ENCODE assay signal across 19 cellular contexts in the genomic region with DNA sequence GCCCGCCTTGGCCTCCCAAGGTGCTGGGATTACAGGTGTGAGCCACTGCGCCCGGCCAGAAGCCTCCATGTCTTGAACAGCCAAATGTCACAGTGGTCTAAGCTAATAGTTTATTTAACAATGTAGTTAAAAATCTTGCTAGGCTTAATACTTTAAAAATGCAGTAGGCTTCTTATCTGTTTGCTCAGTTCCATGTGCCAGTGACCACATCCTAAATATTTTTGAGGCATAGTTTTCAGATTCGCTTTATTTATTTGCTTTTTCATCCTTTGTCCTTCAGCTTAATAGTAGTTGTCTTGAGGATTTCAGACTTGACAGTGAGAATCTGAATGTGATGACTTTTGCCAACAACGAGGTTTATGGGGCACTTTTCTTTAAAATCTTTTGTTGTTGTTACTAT. TPM values are rescaled to one million over a fixed set of nuclear protein-coding genes. Genes with fewer than 3 reads are reported as not detected.
A peak's percentile ranks its signal among the peaks of the same experiment; 100 is the strongest.
DNase-seq lines count a peak whose midpoint lies in the region; ATAC-seq, FAIRE-seq and TF ChIP-seq lines count a peak whose summit lies in the region.
"Had no signal": no experiment of that assay in that cellular context is flagged by ENCODE, and none has a peak within 500 bp of the region (broad histone marks: within the 10 kb centered on the region; RNA-seq: fewer than 3 reads in every experiment).

No MANE protein-coding gene starts in this region.

- no peaks in the 10 kb centered on the region for H3F3A ChIP-seq in PC-3 (ENCODE audit: low read length, unreplicated experiment)

- intact Hi-C loops in PC-3 (cut with micrococcal nuclease) = no loop called here

- peaks cover 10 to 21% (median 11%) of the 10 kb centered on the region in 3 donors for H3K9me3 Mint-ChIP-seq in T-cell

- H3K4me1 Mint-ChIP-seq in T-cell = no peaks in the 10 kb centered on the region
- H3K4me1 Mint-ChIP-seq: GM23338, IgD-negative memory B cell had no signal

- H3K9ac ChIP-seq in PC-3 (ENCODE audit: low read length) = no peak overlapping the region

- H2AFZ ChIP-seq in PC-3 (ENCODE audit: low read length) = no peak overlapping the region
- H2AFZ ChIP-seq: GM23338 had no signal

- CTCF ChIA-PET in PC-3 (lab: Charles Lee) = no interaction called here
- CTCF ChIA-PET in T-cell (lab: Charles Lee) = no interaction called here

- ATAC-seq in PC-3 (peak; percentile 58), T-cell (replicated peaks in 1 of 4) (no peak)
- ATAC-seq: CD8-positive, alpha-beta T cell; GM23338 had no signal

- no peak for TF ChIP-seq CTCF in PC-3 (conservative IDR thresholded peaks at IDR 0.05; ENCODE audit: low read depth, low read length)
- TF ChIP-seq CTCF in choroid plexus epithelial cell (conservative IDR thresholded peaks at IDR 0.05; ENCODE audit: low read depth, low read length) = no peak

- no peak overlapping the region for H3K4me3 Mint-ChIP-seq in T-cell
- H3K4me3 Mint-ChIP-seq: CD8-positive, alpha-beta T cell; GM23338; IgD-negative memory B cell had no signal

- no peaks in the 10 kb centered on the region for H3K4me1 ChIP-seq in PC-3 (ENCODE audit: insufficient read depth, low read length)
- H3K4me1 ChIP-seq: BE2C had no signal

- no peak for FAIRE-seq in RCC 7860 (lab: Jason Lieb, UNC)

- peaks cover 12% of the 10 kb centered on the region for H3K9me3 ChIP-seq in PC-3 (ENCODE audit: low read length)
- H3K9me3 ChIP-seq: BE2C had no signal

- BruUV-seq in PC-3 (replicated peaks; lab: Mats Ljungman, UMichigan) = no TSS peak

- no peak overlapping the region for H3K27ac ChIP-seq in PC-3 (ENCODE audit: low read length)
- H3K27ac ChIP-seq: C4-2B had no signal

- H3K36me3 ChIP-seq in PC-3 (ENCODE audit: low read depth, low read length) = no peaks in the 10 kb centered on the region
- H3K36me3 ChIP-seq: BE2C had no signal

- POLR2A ChIA-PET in PC-3 (lab: Charles Lee; ENCODE audit: unreplicated experiment) = no interaction called here
- POLR2A ChIA-PET in T-cell (lab: Charles Lee) = no interaction called here

- peak; percentile 79 for DNase-seq in EH (ENCODE audit: low read depth)
- DNase-seq in PC-3 = peak; percentile 50
- DNase-seq in choroid plexus epithelial cell (ENCODE audit: low read depth) = peak; percentile 9
- peak; percentile 28 for DNase-seq in iris pigment epithelial cell (ENCODE audit: low read depth)
- no peak for DNase-seq in T-cell
- DNase-seq in GM19240 (ENCODE audit: insufficient read length, low spot score) = no peak
- no peak for DNase-seq in 8988T
- DNase-seq in RCC 7860 (ENCODE audit: low spot score) = no peak
- DNase-seq: BE2C; CD8-positive, alpha-beta T cell; COR-L47; DMS153; DMS79 treated with DMSO at 0.1 percent for 48 hours; GF-D8; H7 had no signal

- H3K79me2 ChIP-seq in PC-3 (ENCODE audit: low read length) = no peaks in the 10 kb centered on the region

- H3K36me3 Mint-ChIP-seq in T-cell = no peaks in the 10 kb centered on the region
- H3K36me3 Mint-ChIP-seq: CD8-positive, alpha-beta T cell; IgD-negative memory B cell had no signal

- H3K4me3 ChIP-seq in PC-3 (ENCODE audit: low read length) = no peak overlapping the region
- no peak overlapping the region for H3K4me3 ChIP-seq in choroid plexus epithelial cell (ENCODE audit: low read depth, low read length)
- H3K4me3 ChIP-seq: GM23338 had no signal

- 0 out of 2 replicates have a peak, but pooled peaks cover 3% of the 10 kb centered on the region for H3K27me3 ChIP-seq in PC-3 (ENCODE audit: low read length)
- H3K27me3 ChIP-seq: BE2C had no signal

- H3K4me2 ChIP-seq in PC-3 (ENCODE audit: low read length) = no peak overlapping the region
- H3K4me2 ChIP-seq: GM23338 had no signal

- H3K27me3 Mint-ChIP-seq in T-cell = peaks cover 6 to 13% of the 10 kb centered on the region in 2 donors
- H3K27me3 Mint-ChIP-seq: IgD-negative memory B cell had no signal

- no peaks in the 10 kb centered on the region for H4K20me1 ChIP-seq in PC-3 (ENCODE audit: low read length)

- H3K27ac Mint-ChIP-seq in T-cell = no peak overlapping the region
- H3K27ac Mint-ChIP-seq: CD8-positive, alpha-beta T cell; GM23338 had no signal

- H3K9me2 ChIP-seq in PC-3 (replicated peaks; ENCODE audit: low read length) = no peaks in the 10 kb centered on the region

RNA-seq across cellular contexts. Expression of a gene that starts 59.9 kb away (rescaled TPM):
- total RNA-seq in PC-3 (2014; rRNA removed) (not detected in 2 replicates), T-cell (under 1 TPM in 3 of 5 donors, not detected in 2; 0.07 to 0.50 (median 0.41) TPM)
- total RNA-seq: CD8-positive, alpha-beta T cell; GM23338; H7; HT-29 had no signal

Comparison
In these comparisons a context has a peak if more than half of its experiments do, and no peak if none do; other contexts are left out.
1. DNase-seq: peak in EH (single experiment), PC-3 (single experiment), choroid plexus epithelial cell (single experiment) and iris pigment epithelial cell (single experiment); none in T-cell (0 of 34), GM19240 (single experiment), 8988T (single experiment) and RCC 7860 (single experiment).